ENCODE assay signal across 24 cellular contexts in genomic region chr17:39939031-39939430, GRCh38. TPM values are rescaled to one million over a fixed set of nuclear protein-coding genes. Genes with fewer than 3 reads are reported as not detected.
A peak's percentile ranks its signal among the peaks of the same experiment; 100 is the strongest.
DNase-seq lines count a peak whose midpoint lies in the region; ATAC-seq and TF ChIP-seq lines count a peak whose summit lies in the region.
"Had no signal": no experiment of that assay in that cellular context is flagged by ENCODE, and none has a peak within 500 bp of the region (broad histone marks: within the 10 kb centered on the region; RNA-seq: fewer than 3 reads in every experiment).

No MANE protein-coding gene starts in this region.

- POLR2A ChIA-PET in CD4-positive, alpha-beta memory T cell (lab: Charles Lee; ENCODE audit: partially characterized antibody): interaction anchor here (0.6 to 1.8 kb wide), 3 partner anchors 13 to 212 kb away, joined by 3 to 4 read pairs (median 3); no protein-coding TSS in a partner anchor

- H3K79me2 ChIP-seq in osteoblast (ENCODE audit: insufficient read depth, low read length): no peaks in the 10 kb centered on the region

- peak overlapping the region; percentile 74 for H3K4me2 ChIP-seq in osteoblast (ENCODE audit: insufficient read depth, low read length)

- CTCF ChIA-PET in CD4-positive, alpha-beta memory T cell (lab: Charles Lee; ENCODE audit: partially characterized antibody): interaction anchor here (0.6 to 2.3 kb wide), 2 partner anchors 10 to 13 kb away, joined by 3 to 8 read pairs; no protein-coding TSS in a partner anchor

- intact Hi-C loops in CD4-positive, alpha-beta memory T cell (cut with micrococcal nuclease): no loop called here

- no peak overlapping the region for H3K4me3 Mint-ChIP-seq in CD4-positive, alpha-beta memory T cell
- peak overlapping the region; percentile 58; the same call in 1 of the 2 replicates for H3K4me3 Mint-ChIP-seq in HFFc6
- H3K4me3 Mint-ChIP-seq in activated T-helper 17 cell treated with anti-CD3 and anti-CD28 coated beads, Interleukin-2, amount 50 U/mL, for 72 hours: peak overlapping the region; percentile 68
- H3K4me3 Mint-ChIP-seq: activated naive CD4-positive, alpha-beta T cell treated with anti-CD3 and anti-CD28 coated beads for 36 hours; stimulated activated naive CD8-positive, alpha-beta T cell treated with anti-CD3 and anti-CD28 coated beads, Interleukin-15, Interleukin-2, amounts not matched to agents 100 ng/mL and 50 ng/mL, for 24 hours had no signal

- no peak overlapping the region for H3K27ac ChIP-seq in CD4-positive, alpha-beta memory T cell (ENCODE audit: low read depth, low read length)
- H3K27ac ChIP-seq in osteoblast (ENCODE audit: low read depth, low read length): peak overlapping the region; percentile 94
- H3K27ac ChIP-seq: coronary artery, esophagus muscularis mucosa had no signal

- H2AFZ ChIP-seq in osteoblast (ENCODE audit: low read length): no peak overlapping the region

- H3K4me1 Mint-ChIP-seq in CD4-positive, alpha-beta memory T cell: peaks cover 7 to 21% (median 10%) of the 10 kb centered on the region in 4 donors
- peaks cover 29% of the 10 kb centered on the region for H3K4me1 Mint-ChIP-seq in HFFc6 (ENCODE audit: low read depth)
- H3K4me1 Mint-ChIP-seq in activated T-helper 17 cell treated with anti-CD3 and anti-CD28 coated beads, Interleukin-2, amount 50 U/mL, for 72 hours: peaks cover 11% of the 10 kb centered on the region

- peak overlapping the region in 4 of 7 donors; percentile 70 to 97 (median 92) for H3K27ac Mint-ChIP-seq in CD4-positive, alpha-beta memory T cell
- H3K27ac Mint-ChIP-seq in HFFc6: peak overlapping the region; percentile 93
- H3K27ac Mint-ChIP-seq in activated T-helper 17 cell treated with anti-CD3 and anti-CD28 coated beads, Interleukin-2, amount 50 U/mL, for 72 hours: peak overlapping the region; percentile 88
- H3K27ac Mint-ChIP-seq: activated naive CD4-positive, alpha-beta T cell treated with anti-CD3 and anti-CD28 coated beads for 36 hours; nephron progenitor cell; stimulated activated naive CD8-positive, alpha-beta T cell treated with anti-CD3 and anti-CD28 coated beads, Interleukin-15, Interleukin-2, amounts not matched to agents 100 ng/mL and 50 ng/mL, for 24 hours had no signal

- TF ChIP-seq CTCF in HFFc6 (IDR thresholded peaks at IDR 0.05): no peak
- no peak for TF ChIP-seq CTCF in osteoblast (IDR thresholded peaks at IDR 0.05; ENCODE audit: extremely low read depth, low read depth, low read length)

- no peaks in the 10 kb centered on the region for H4K20me1 ChIP-seq in osteoblast (ENCODE audit: insufficient read depth, low read length)

- H3K9me3 ChIP-seq in CD4-positive, alpha-beta memory T cell (ENCODE audit: control insufficient read depth in 1 of 2, low read length in 2 of 2): no peaks in the 10 kb centered on the region
- H3K9me3 ChIP-seq in osteoblast (ENCODE audit: low read depth, low read length): no peaks in the 10 kb centered on the region
- H3K9me3 ChIP-seq: esophagus muscularis mucosa, gastroesophageal sphincter, HAP-1, MG63 had no signal

- H3K4me3 ChIP-seq in CD4-positive, alpha-beta memory T cell (ENCODE audit: low read length in 2 of 2): no peak overlapping the region
- no peak overlapping the region for H3K4me3 ChIP-seq in osteoblast (ENCODE audit: insufficient read depth, low read length)
- H3K4me3 ChIP-seq: coronary artery, esophagus muscularis mucosa, gastroesophageal sphincter, HAP-1, MG63 had no signal

- H3K27me3 ChIP-seq in CD4-positive, alpha-beta memory T cell (ENCODE audit: insufficient read depth, low read length): no peaks in the 10 kb centered on the region
- H3K27me3 ChIP-seq in osteoblast (ENCODE audit: insufficient read depth, low read length): no peaks in the 10 kb centered on the region
- H3K27me3 ChIP-seq: MG63 had no signal

- no peak for ATAC-seq in activated T-helper 17 cell treated with anti-CD3 and anti-CD28 coated beads, Interleukin-2, amount 50 U/mL, for 72 hours (replicated peaks)
- no peak for ATAC-seq in HG02973 (IDR thresholded peaks at IDR 0.05; ENCODE audit: unreplicated experiment)

- H3K27me3 Mint-ChIP-seq in CD4-positive, alpha-beta memory T cell: no peaks in the 10 kb centered on the region
- peaks cover 7% of the 10 kb centered on the region for H3K27me3 Mint-ChIP-seq in HFFc6 (ENCODE audit: insufficient read depth)
- no peaks in the 10 kb centered on the region for H3K27me3 Mint-ChIP-seq in activated T-helper 17 cell treated with anti-CD3 and anti-CD28 coated beads, Interleukin-2, amount 50 U/mL, for 72 hours
- H3K27me3 Mint-ChIP-seq: stimulated activated naive CD8-positive, alpha-beta T cell treated with anti-CD3 and anti-CD28 coated beads, Interleukin-15, Interleukin-2, amounts not matched to agents 100 ng/mL and 50 ng/mL, for 24 hours had no signal

- peaks cover 15% of the 10 kb centered on the region for H3K4me1 ChIP-seq in CD4-positive, alpha-beta memory T cell (ENCODE audit: insufficient read depth, low read length)
- peaks cover 17% of the 10 kb centered on the region for H3K4me1 ChIP-seq in osteoblast (ENCODE audit: insufficient read depth, low read length)
- H3K4me1 ChIP-seq: gastroesophageal sphincter, HAP-1 had no signal

- H3K36me3 Mint-ChIP-seq in CD4-positive, alpha-beta memory T cell: no peaks in the 10 kb centered on the region
- H3K36me3 Mint-ChIP-seq in HFFc6 (ENCODE audit: low read depth): no peaks in the 10 kb centered on the region
- no peaks in the 10 kb centered on the region for H3K36me3 Mint-ChIP-seq in activated T-helper 17 cell treated with anti-CD3 and anti-CD28 coated beads, Interleukin-2, amount 50 U/mL, for 72 hours (ENCODE audit: low read depth)

- H3K9me3 Mint-ChIP-seq in CD4-positive, alpha-beta memory T cell: no peaks in the 10 kb centered on the region
- no peaks in the 10 kb centered on the region for H3K9me3 Mint-ChIP-seq in HFFc6
- no peaks in the 10 kb centered on the region for H3K9me3 Mint-ChIP-seq in activated T-helper 17 cell treated with anti-CD3 and anti-CD28 coated beads, Interleukin-2, amount 50 U/mL, for 72 hours
- H3K9me3 Mint-ChIP-seq: activated naive CD4-positive, alpha-beta T cell treated with anti-CD3 and anti-CD28 coated beads for 36 hours; nephron progenitor cell; stimulated activated naive CD8-positive, alpha-beta T cell treated with anti-CD3 and anti-CD28 coated beads, Interleukin-15, Interleukin-2, amounts not matched to agents 100 ng/mL and 50 ng/mL, for 24 hours had no signal

- no peak for DNase-seq in CD4-positive, alpha-beta memory T cell
- DNase-seq in HFFc6: no peak
- DNase-seq in osteoblast (ENCODE audit: insufficient read length, low spot score, missing footprints): peak; percentile 81
- DNase-seq in NCI-H2107 treated with DMSO at 0.1 percent for 48 hours (lab: John Stamatoyannopoulos, UW; ENCODE audit: unreplicated experiment): no peak
- DNase-seq in stimulated activated naive CD4-positive, alpha-beta T cell treated with Interleukin-2 at 50 U/mL for 16 hours (lab: John Stamatoyannopoulos, UW): no peak
- DNase-seq: activated CD4-positive, alpha-beta T cell treated with anti-CD3 and anti-CD28 coated beads for 1 hour; activated naive CD4-positive, alpha-beta T cell treated with anti-CD3 and anti-CD28 coated beads for 36 hours; activated T-cell treated with anti-CD3 and anti-CD28 coated beads, Interleukin-2, amount 50 U/mL, for 48 hours; midbrain; NCI-H1417 treated with DMSO at 0.1 percent for 48 hours; NCI-H510A treated with DMSO at 0.1 percent for 48 hours; nephron progenitor cell; right cardiac atrium; SHP77 treated with DMSO at 0.1 percent for 48 hours had no signal

- H3K36me3 ChIP-seq in CD4-positive, alpha-beta memory T cell (ENCODE audit: insufficient read depth, low read length): no peaks in the 10 kb centered on the region
- H3K36me3 ChIP-seq in osteoblast (ENCODE audit: insufficient read depth, low read length): no peaks in the 10 kb centered on the region
- H3K36me3 ChIP-seq: esophagus muscularis mucosa, gastroesophageal sphincter, HAP-1, MG63 had no signal

RNA-seq across cellular contexts. Expression of gene LRRC3C, which starts 11.5 kb away (rescaled TPM):
- total RNA-seq in CD4-positive, alpha-beta memory T cell: not detected
- not detected for polyA plus RNA-seq in CD4-positive, alpha-beta memory T cell
- not detected for total RNA-seq in HFFc6 (2021; fragmentation: NEBNext Ultra II Directional; extraction: Animal tissue kit (Norgen Biotek cat#: 25700))
- total RNA-seq in activated T-helper 17 cell treated with anti-CD3 and anti-CD28 coated beads, Interleukin-2, amount 50 U/mL, for 72 hours: not detected
- total RNA-seq in osteoblast: not detected in 2 replicates
- total RNA-seq: activated CD8-positive, alpha-beta memory T cell treated with anti-CD3 and anti-CD28 coated beads for 36 hours; activated naive CD4-positive, alpha-beta T cell treated with anti-CD3 and anti-CD28 coated beads for 36 hours; esophagus muscularis mucosa; left ventricle myocardium superior; right cardiac atrium had no signal
- polyA plus RNA-seq: right cardiac atrium had no signal

RNA-seq across cellular contexts. Expression of gene ORMDL3, which starts 11.6 kb away (rescaled TPM):
- total RNA-seq in CD4-positive, alpha-beta memory T cell: 10 to 100 TPM; 79.6 to 87.2 TPM
- 100 to 1,000 TPM in 1 of 2 donors, 10 to 100 TPM in 1; 90.4 to 161 TPM for polyA plus RNA-seq in CD4-positive, alpha-beta memory T cell
- 10 to 100 TPM; 39.0 to 63.9 (median 49.9) TPM for total RNA-seq in HFFc6 (2021; fragmentation: NEBNext Ultra II Directional; extraction: Animal tissue kit (Norgen Biotek cat#: 25700))
- 10 to 100 TPM; 66.8 to 70.3 TPM for total RNA-seq in activated T-helper 17 cell treated with anti-CD3 and anti-CD28 coated beads, Interleukin-2, amount 50 U/mL, for 72 hours
- total RNA-seq in osteoblast: 39.8 and 46.6 TPM in 2 replicates

RNA-seq across cellular contexts. Expression of gene GSDMB, which starts 20.6 kb away (rescaled TPM):
- total RNA-seq in CD4-positive, alpha-beta memory T cell: 10 to 100 TPM; 41.4 to 47.4 TPM
- polyA plus RNA-seq in CD4-positive, alpha-beta memory T cell: 1 to 10 TPM; 3.2 to 3.9 TPM
- total RNA-seq in HFFc6 (2021; fragmentation: NEBNext Ultra II Directional; extraction: Animal tissue kit (Norgen Biotek cat#: 25700)): 1 to 10 TPM; 1.4 to 3.1 (median 2.3) TPM
- 10 to 100 TPM; 28.9 to 37.6 TPM for total RNA-seq in activated T-helper 17 cell treated with anti-CD3 and anti-CD28 coated beads, Interleukin-2, amount 50 U/mL, for 72 hours
- total RNA-seq in osteoblast: 5.3 and 5.8 TPM in 2 replicates

RNA-seq across cellular contexts. Expression of gene GSDMA, which starts 23.8 kb away (rescaled TPM):
- under 1 TPM; 0.23 to 0.25 TPM for total RNA-seq in CD4-positive, alpha-beta memory T cell
- polyA plus RNA-seq in CD4-positive, alpha-beta memory T cell: 1 to 10 TPM in 1 of 2 donors, under 1 TPM in 1; 0.42 to 1.1 TPM
- total RNA-seq in HFFc6 (2021; fragmentation: NEBNext Ultra II Directional; extraction: Animal tissue kit (Norgen Biotek cat#: 25700)): under 1 TPM; 0.11 to 0.43 (median 0.36) TPM
- total RNA-seq in activated T-helper 17 cell treated with anti-CD3 and anti-CD28 coated beads, Interleukin-2, amount 50 U/mL, for 72 hours: 1 to 10 TPM in 1 of 2 donors, under 1 TPM in 1; 0.63 to 1.1 TPM
- under 0.01 TPM in 1 of 2 replicates, not detected in the other for total RNA-seq in osteoblast
- polyA plus RNA-seq: right cardiac atrium had no signal

RNA-seq across cellular contexts. Expression of gene PSMD3, which starts 41.6 kb away (rescaled TPM):
- total RNA-seq in CD4-positive, alpha-beta memory T cell: 10 to 100 TPM; 59.7 to 60.3 TPM
- polyA plus RNA-seq in CD4-positive, alpha-beta memory T cell: 10 to 100 TPM; 44.6 to 47.9 TPM
- 100 to 1,000 TPM; 143 to 169 (median 160) TPM for total RNA-seq in HFFc6 (2021; fragmentation: NEBNext Ultra II Directional; extraction: Animal tissue kit (Norgen Biotek cat#: 25700))
- total RNA-seq in activated T-helper 17 cell treated with anti-CD3 and anti-CD28 coated beads, Interleukin-2, amount 50 U/mL, for 72 hours: 100 to 1,000 TPM in 1 of 2 donors, 10 to 100 TPM in 1; 97.6 to 159 TPM
- total RNA-seq in osteoblast: 94.8 and 99.3 TPM in 2 replicates

Comparison
In these comparisons a context has a peak if more than half of its experiments do, and no peak if none do; other contexts are left out.
1. H3K4me3 Mint-ChIP-seq: peak in HFFc6 (single experiment) and activated T-helper 17 cell treated with anti-CD3 and anti-CD28 coated beads, Interleukin-2, amount 50 U/mL, for 72 hours (single experiment); none in CD4-positive, alpha-beta memory T cell (0 of 8).
2. Peak in every context shown above with its lines, with median percentiles within 50 percentile points of each other: H3K27ac Mint-ChIP-seq.